In the genomic region with DNA sequence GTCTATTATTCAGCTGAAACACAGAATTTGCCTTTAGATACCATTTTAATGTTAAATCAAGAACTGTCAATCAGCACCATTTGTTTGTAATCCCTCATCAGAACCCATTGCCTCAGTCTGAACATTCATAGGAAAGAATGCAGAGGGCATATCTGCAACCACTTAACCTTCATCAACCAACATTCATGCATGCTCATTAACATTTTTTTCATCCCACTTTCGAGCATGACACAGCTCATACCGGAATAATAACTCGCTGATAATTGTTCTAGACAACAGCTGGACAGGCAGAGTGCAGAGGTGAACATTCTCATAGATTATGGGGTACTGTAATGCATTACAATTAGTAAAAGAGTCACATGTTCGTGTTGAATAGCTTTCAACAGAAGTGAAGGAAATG, we compare ENCODE assay signal across 20 cellular contexts.
DNase-seq lines count a peak whose midpoint lies in the region; ATAC-seq lines count a peak whose summit lies in the region.
"Had no signal": no experiment of that assay in that cellular context is flagged by ENCODE, and none has a peak within 500 bp of the region (broad histone marks: within the 10 kb centered on the region; RNA-seq: fewer than 3 reads in every experiment).

No MANE protein-coding gene starts in this region.

- H3K36me3 Mint-ChIP-seq in activated T-helper 1 cell treated with anti-CD3 and anti-CD28 coated beads, Interleukin-12 subunit alpha, Interleukin-12 subunit beta, Interleukin-2, Interleukin-4 antibody, amounts not matched to agents 30 ng/mL and 10 ng/mL and 1 ng/mL, durations not matched to agents 14 hours and 24 hours and 36 hours (ENCODE audit: low read depth) = peaks cover 4% of the 10 kb centered on the region

- H3K27me3 Mint-ChIP-seq in activated T-helper 1 cell treated with anti-CD3 and anti-CD28 coated beads, Interleukin-12 subunit alpha, Interleukin-12 subunit beta, Interleukin-2, Interleukin-4 antibody, amounts not matched to agents 30 ng/mL and 10 ng/mL and 1 ng/mL, durations not matched to agents 14 hours and 24 hours and 36 hours (ENCODE audit: insufficient read depth) = no peaks in the 10 kb centered on the region

- intact Hi-C loops in activated T-helper 1 cell treated with anti-CD3 and anti-CD28 coated beads, Interleukin-12 subunit alpha, Interleukin-12 subunit beta, Interleukin-2, Interleukin-4 antibody, amounts not matched to agents 30 ng/mL and 10 ng/mL and 1 ng/mL, durations not matched to agents 14 hours and 24 hours and 36 hours (cut with micrococcal nuclease) = no loop called here

- no peaks in the 10 kb centered on the region for H3K4me1 Mint-ChIP-seq in activated T-helper 1 cell treated with anti-CD3 and anti-CD28 coated beads, Interleukin-12 subunit alpha, Interleukin-12 subunit beta, Interleukin-2, Interleukin-4 antibody, amounts not matched to agents 30 ng/mL and 10 ng/mL and 1 ng/mL, durations not matched to agents 14 hours and 24 hours and 36 hours (ENCODE audit: low read depth)

- H3K27ac Mint-ChIP-seq in activated T-helper 1 cell treated with anti-CD3 and anti-CD28 coated beads, Interleukin-12 subunit alpha, Interleukin-12 subunit beta, Interleukin-2, Interleukin-4 antibody, amounts not matched to agents 30 ng/mL and 10 ng/mL and 1 ng/mL, durations not matched to agents 14 hours and 24 hours and 36 hours = no peak overlapping the region
- H3K27ac Mint-ChIP-seq: T-helper 1 cell treated with Interleukin-12 subunit alpha and Interleukin-12 subunit beta and Interleukin-4 antibody, amounts not matched to agents 30 μg/mL and 1 μg/mL, for 36 hours had no signal

- H3K9me3 Mint-ChIP-seq in activated T-helper 1 cell treated with anti-CD3 and anti-CD28 coated beads, Interleukin-12 subunit alpha, Interleukin-12 subunit beta, Interleukin-2, Interleukin-4 antibody, amounts not matched to agents 30 ng/mL and 10 ng/mL and 1 ng/mL, durations not matched to agents 14 hours and 24 hours and 36 hours = no peaks in the 10 kb centered on the region
- H3K9me3 Mint-ChIP-seq: T-helper 1 cell treated with Interleukin-12 subunit alpha and Interleukin-12 subunit beta and Interleukin-4 antibody, amounts not matched to agents 30 μg/mL and 1 μg/mL, for 36 hours had no signal

- H3K4me3 Mint-ChIP-seq in activated T-helper 1 cell treated with anti-CD3 and anti-CD28 coated beads, Interleukin-12 subunit alpha, Interleukin-12 subunit beta, Interleukin-2, Interleukin-4 antibody, amounts not matched to agents 30 ng/mL and 10 ng/mL and 1 ng/mL, durations not matched to agents 14 hours and 24 hours and 36 hours = no peak overlapping the region
- H3K4me3 Mint-ChIP-seq: T-helper 1 cell treated with Interleukin-12 subunit alpha and Interleukin-12 subunit beta and Interleukin-4 antibody, amounts not matched to agents 30 μg/mL and 1 μg/mL, for 36 hours had no signal

- ATAC-seq in HG02678 (IDR thresholded peaks at IDR 0.05; ENCODE audit: unreplicated experiment) (no peak), HG02763 (IDR thresholded peaks at IDR 0.05; ENCODE audit: unreplicated experiment) (no peak)
- ATAC-seq: GM12878, Panc1 had no signal

- DNase-seq in GM03348 (ENCODE audit: low spot score) (peak; percentile 21), RPMI7951 (ENCODE audit: low read depth) (peak; percentile 1), fibroblast of gingiva (ENCODE audit: low read depth) (peak; percentile 75), renal cortical epithelial cell (ENCODE audit: low read depth) (peak; percentile 51)
- DNase-seq in activated T-helper 1 cell treated with anti-CD3 and anti-CD28 coated beads, Interleukin-12 subunit alpha, Interleukin-12 subunit beta, Interleukin-2, Interleukin-4 antibody, amounts not matched to agents 30 ng/mL and 10 ng/mL and 1 ng/mL, durations not matched to agents 14 hours and 24 hours and 36 hours (ENCODE audit: low spot score) = no peak
- DNase-seq in activated CD4-positive, alpha-beta T cell treated with anti-CD3 and anti-CD28 coated beads for 4 hours = no peak
- DNase-seq: activated CD4-positive, alpha-beta T cell treated with anti-CD3 and anti-CD28 coated beads, Interleukin-2, amount 50 U/mL, for 4 hours; effector memory CD4-positive, alpha-beta T cell; GDM1; KG1; NCI-H2081; NCI-H446; NK-92 treated with Interleukin-12 subunit alpha and Interleukin-12 subunit beta, amount 100 ng/mL, for 24 hours; nucleus accumbens; stimulated activated CD8-positive, alpha-beta memory T cell treated with anti-CD3 and anti-CD28 coated beads, Interleukin-4, amount 100 ng/mL, for 48 hours had no signal

Comparison
In these comparisons a context has a peak if more than half of its experiments do, and no peak if none do; other contexts are left out.
1. DNase-seq: peak in GM03348 (single experiment), RPMI7951 (single experiment), fibroblast of gingiva (single experiment) and renal cortical epithelial cell (single experiment); none in activated T-helper 1 cell treated with anti-CD3 and anti-CD28 coated beads, Interleukin-12 subunit alpha, Interleukin-12 subunit beta, Interleukin-2, Interleukin-4 antibody, amounts not matched to agents 30 ng/mL and 10 ng/mL and 1 ng/mL, durations not matched to agents 14 hours and 24 hours and 36 hours (single experiment) and activated CD4-positive, alpha-beta T cell treated with anti-CD3 and anti-CD28 coated beads for 4 hours (0 of 2).